8 cellular contexts compared by ENCODE assay signal in the genomic region with DNA sequence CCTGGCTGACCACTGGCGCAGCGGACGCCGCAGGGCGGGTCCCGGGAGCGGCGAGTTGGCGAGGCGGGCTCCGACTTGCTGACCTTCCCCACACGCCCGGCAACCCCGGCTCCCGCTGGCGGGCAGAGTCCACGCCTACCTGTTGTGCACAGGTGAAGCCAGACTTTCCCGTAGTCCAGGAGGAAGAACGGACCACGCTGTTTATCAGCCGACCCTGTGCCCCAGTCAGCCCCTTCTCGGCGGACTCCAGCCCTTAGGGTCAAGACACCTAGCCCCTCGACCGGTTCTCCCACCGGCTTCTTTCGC. TPM values are rescaled to one million over a fixed set of nuclear protein-coding genes. Genes with fewer than 3 reads are reported as not detected.
A peak's percentile ranks its signal among the peaks of the same experiment; 100 is the strongest.
DNase-seq lines count a peak whose midpoint lies in the region; ATAC-seq and TF ChIP-seq lines count a peak whose summit lies in the region.

No MANE protein-coding gene starts in this region.

- H3K4me2 ChIP-seq in SK-N-SH: peak overlapping the region; percentile 86

- peaks cover 15% of the 10 kb centered on the region for H3K4me1 Mint-ChIP-seq in progenitor cell of endocrine pancreas (ENCODE audit: low read depth)

- ATAC-seq in SK-N-SH treated with all-trans-retinoic acid at 6 μM for 48 hours (no peak), left cardiac atrium (peak in 1 of 2 donors; percentile 91)

- no peaks in the 10 kb centered on the region; the same call in 1 of the 2 replicates for H4K20me1 ChIP-seq in SK-N-SH (ENCODE audit: insufficient read depth)

- peaks cover 14% of the 10 kb centered on the region for H3F3A ChIP-seq in SK-N-SH (replicated peaks; ENCODE audit: insufficient read depth)

- TF ChIP-seq CTCF in SK-N-SH (IDR thresholded peaks at IDR 0.05) (no peak), HEK293 (tag by site-specific recombination; IDR thresholded peaks at IDR 0.05) (no peak), adrenal gland (IDR thresholded peaks at IDR 0.05) (no peak), progenitor cell of endocrine pancreas (IDR thresholded peaks at IDR 0.05; ENCODE audit: unreplicated experiment) (no peak)

- no peaks in the 10 kb centered on the region for H3K36me3 Mint-ChIP-seq in progenitor cell of endocrine pancreas (ENCODE audit: insufficient read depth)

- no peak for TF ChIP-seq RAD21 in SK-N-SH (IDR thresholded peaks at IDR 0.05; ENCODE audit: low read length)

- CTCF ChIA-PET in SK-N-SH (lab: Yijun Ruan, JAX): interaction anchor here (0.6 to 1.7 kb wide), 7 partner anchors 10 to 212 kb away, joined by 3 to 8 read pairs (median 4); a partner anchor contains a TSS
- CTCF ChIA-PET in HEK293 (lab: Yijun Ruan, JAX): interaction anchor here (1.5 kb wide), 1 partner anchor 29 kb away, joined by 9 read pairs; no protein-coding TSS in a partner anchor

- peak overlapping the region; percentile 83 for H3K9ac ChIP-seq in SK-N-SH

- H3K4me3 Mint-ChIP-seq in progenitor cell of endocrine pancreas (ENCODE audit: low read depth): peak overlapping the region; percentile 89

- no peak for TF ChIP-seq POLR2A in adrenal gland (IDR thresholded peaks at IDR 0.05)

- POLR2A ChIA-PET in SK-N-SH (lab: Yijun Ruan, JAX): interaction anchor here (0.9 to 2.4 kb wide), 6 partner anchors 14 to 784 kb away, joined by 3 to 15 read pairs (median 4); a partner anchor contains a TSS
- POLR2A ChIA-PET in HEK293 (lab: Yijun Ruan, JAX): interaction anchor here (0.8 to 2.5 kb wide), 11 partner anchors 8 to 656 kb away, joined by 3 to 23 read pairs (median 7); a partner anchor contains a TSS

- no peak for TF ChIP-seq EP300 in SK-N-SH (IDR thresholded peaks at IDR 0.05; ENCODE audit: borderline replicate concordance in 1 of 2, low read depth in 1 of 2, low read length in 1 of 2)

- peak overlapping the region; percentile 95 for H2AFZ ChIP-seq in SK-N-SH (ENCODE audit: low read depth)

- WGBS in SK-N-SH (ENCODE audit: low lambda C conversion rate): 0% methylated on average over 5 of the region's 27 CpGs
- WGBS in adrenal gland, 4 donors: 0 to 1% (median 0%) methylated on average over 8 to 27 of the region's 27 CpGs

- H3K9me3 Mint-ChIP-seq in progenitor cell of endocrine pancreas (ENCODE audit: low read depth): no peaks in the 10 kb centered on the region

- no peaks in the 10 kb centered on the region for H3K9me2 ChIP-seq in SK-N-SH

- peak overlapping the region; percentile 82 to 92 for H3K4me3 ChIP-seq in SK-N-SH (ENCODE audit: low read depth in 2 of 2, low read length in 1 of 2)
- H3K4me3 ChIP-seq in HEK293 (ENCODE audit: low read depth, low read length): peak overlapping the region; percentile 99
- peak overlapping the region in 3 of 4 donors; percentile 84 to 90 (median 90) for H3K4me3 ChIP-seq in adrenal gland

- H3K27me3 ChIP-seq in SK-N-SH (ENCODE audit: insufficient read depth) (no peaks in the 10 kb centered on the region), adrenal gland (no peaks in the 10 kb centered on the region)

- H3K79me2 ChIP-seq in SK-N-SH (ENCODE audit: insufficient read depth): peaks cover 47% of the 10 kb centered on the region

- peak overlapping the region; percentile 97 for H3K27ac Mint-ChIP-seq in progenitor cell of endocrine pancreas

- peak; percentile 75 for DNase-seq in SK-N-SH
- peak; percentile 10 for DNase-seq in NCI-H1105 (lab: John Stamatoyannopoulos, UW)
- peak; percentile 68 to 80 (median 77) for DNase-seq in adrenal gland
- peak; percentile 76 for DNase-seq in left cardiac atrium
- peak; percentile 75 for DNase-seq in progenitor cell of endocrine pancreas (ENCODE audit: low spot score, unreplicated experiment)
- no peak for DNase-seq in H4 (ENCODE audit: low spot score)

- intact Hi-C loops in adrenal gland (cut with DNase I): no loop called here
- intact Hi-C loops in left cardiac atrium (cut with DNase I): no loop called here

- H3K27me3 Mint-ChIP-seq in progenitor cell of endocrine pancreas: no peaks in the 10 kb centered on the region

- H3K9me3 ChIP-seq in SK-N-SH: no peaks in the 10 kb centered on the region
- H3K9me3 ChIP-seq in HEK293 (ENCODE audit: control insufficient read depth, insufficient read depth, low read depth, low read length): no peaks in the 10 kb centered on the region
- no peaks in the 10 kb centered on the region for H3K9me3 ChIP-seq in adrenal gland (replicated peaks in 1 of 3)

- H3K27ac ChIP-seq in SK-N-SH (ENCODE audit: low read depth in 2 of 2, low read length in 1 of 2): peak overlapping the region; percentile 74 to 83
- H3K27ac ChIP-seq in HEK293 (ENCODE audit: extremely low read depth, low read depth, low read length): peak overlapping the region; percentile 68
- peak overlapping the region; percentile 71 to 94 (median 87) for H3K27ac ChIP-seq in adrenal gland

- no peaks in the 10 kb centered on the region; a peak in 1 of 4 replicates for H3K4me1 ChIP-seq in SK-N-SH (ENCODE audit: control insufficient read depth in 1 of 2, insufficient read depth in 2 of 2, low read depth in 1 of 2, low read length in 1 of 2)
- peaks cover 8% of the 10 kb centered on the region for H3K4me1 ChIP-seq in HEK293 (ENCODE audit: control insufficient read depth, insufficient read depth, low read length)
- H3K4me1 ChIP-seq in adrenal gland (replicated peaks in 1 of 2): peaks cover 13 to 26% of the 10 kb centered on the region in 2 donors

- peaks cover 0 to 3% of the 10 kb centered on the region in 2 experiments for H3K36me3 ChIP-seq in SK-N-SH (replicated peaks in 1 of 2; ENCODE audit: control insufficient read depth in 1 of 2, insufficient read depth in 2 of 2, low read length in 1 of 2)
- H3K36me3 ChIP-seq in HEK293 (ENCODE audit: control insufficient read depth in 2 of 2, insufficient read depth in 1 of 2, low read length in 2 of 2): no peaks in the 10 kb centered on the region; a peak in 1 of 3 replicates
- H3K36me3 ChIP-seq in adrenal gland (replicated peaks in 1 of 2): no peaks in the 10 kb centered on the region

TF ChIP-seq in SK-N-SH, 30 proteins besides CTCF, POLR2A, EP300 and RAD21 (continues in another document):
- TF ChIP-seq SMC3 (IDR thresholded peaks at IDR 0.05; ENCODE audit: low read depth, low read length): no peak
- no peak for TF ChIP-seq RXRA (IDR thresholded peaks at IDR 0.05; ENCODE audit: borderline replicate concordance, low read depth)
- no peak for TF ChIP-seq GATA2 (CRISPR knock-in tag; IDR thresholded peaks at IDR 0.05)

TF ChIP-seq in SK-N-SH treated with all-trans-retinoic acid at 6 μM for 48 hours, 23 proteins besides CTCF, POLR2A, EP300 and RAD21 (continues in another document):
- TF ChIP-seq, protein P1, sequence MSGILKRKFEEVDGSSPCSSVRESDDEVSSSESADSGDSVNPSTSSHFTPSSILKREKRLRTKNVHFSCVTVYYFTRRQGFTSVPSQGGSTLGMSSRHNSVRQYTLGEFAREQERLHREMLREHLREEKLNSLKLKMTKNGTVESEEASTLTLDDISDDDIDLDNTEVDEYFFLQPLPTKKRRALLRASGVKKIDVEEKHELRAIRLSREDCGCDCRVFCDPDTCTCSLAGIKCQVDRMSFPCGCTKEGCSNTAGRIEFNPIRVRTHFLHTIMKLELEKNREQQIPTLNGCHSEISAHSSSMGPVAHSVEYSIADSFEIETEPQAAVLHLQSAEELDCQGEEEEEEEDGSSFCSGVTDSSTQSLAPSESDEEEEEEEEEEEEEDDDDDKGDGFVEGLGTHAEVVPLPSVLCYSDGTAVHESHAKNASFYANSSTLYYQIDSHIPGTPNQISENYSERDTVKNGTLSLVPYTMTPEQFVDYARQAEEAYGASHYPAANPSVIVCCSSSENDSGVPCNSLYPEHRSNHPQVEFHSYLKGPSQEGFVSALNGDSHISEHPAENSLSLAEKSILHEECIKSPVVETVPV (CRISPR knock-in tag; IDR thresholded peaks at IDR 0.05): no peak
- TF ChIP-seq GLIS3 (CRISPR knock-in tag; IDR thresholded peaks at IDR 0.05) (no peak), RARB (CRISPR knock-in tag; IDR thresholded peaks at IDR 0.05) (no peak), CSDC2 (CRISPR knock-in tag; IDR thresholded peaks at IDR 0.05) (no peak), ZNF70 (CRISPR knock-in tag; IDR thresholded peaks at IDR 0.05) (no peak), ZC3H10 (CRISPR knock-in tag; IDR thresholded peaks at IDR 0.05) (no peak), ZNF8 (CRISPR knock-in tag; IDR thresholded peaks at IDR 0.05) (no peak)

TF ChIP-seq in HEK293, 187 proteins besides CTCF, POLR2A, EP300 and RAD21:
- peak; percentile 58 for TF ChIP-seq SCRT1 (tag by site-specific recombination; IDR thresholded peaks at IDR 0.05; ENCODE audit: borderline replicate concordance)
- TF ChIP-seq ZBTB20 (tag by site-specific recombination; IDR thresholded peaks at IDR 0.05): 0 out of 2 replicates have a peak, but pooled peaks have one; percentile 38
- no peak for TF ChIP-seq KLF16 (tag by site-specific recombination; IDR thresholded peaks at IDR 0.05)
- TF ChIP-seq SCRT2 (tag by site-specific recombination; IDR thresholded peaks at IDR 0.05): peak; percentile 98
- no peak for TF ChIP-seq ZNF19 (tag by site-specific recombination; IDR thresholded peaks at IDR 0.05; ENCODE audit: low read depth)
TF ChIP-seq in HEK293: peak in this region for 3.

RNA-seq across cellular contexts. Expression of a gene that starts 0.4 kb away (rescaled TPM):
- polyA plus RNA-seq in SK-N-SH (2012; rRNA removed) (7.1 and 12.9 TPM in 2 replicates), adrenal gland (10 to 100 TPM; 27.2 to 39.4 (median 35.7) TPM)
- 11.4 and 12.5 TPM in 2 replicates for polyA plus RNA-seq in SK-N-SH (2012; cell fraction: cytosol; rRNA removed)
- polyA plus RNA-seq in SK-N-SH (2012; cell fraction: nucleus; rRNA removed): 6.2 and 14.7 TPM in 2 replicates
- total RNA-seq in adrenal gland (10 to 100 TPM; 20.8 to 49.4 (median 41.4) TPM), left cardiac atrium (10 to 100 TPM; 42.4 to 46.6 TPM), progenitor cell of endocrine pancreas (28.3 and 28.9 TPM in 2 replicates)
- total RNA-seq in H4 (2014; rRNA removed; shearing (Covaris generic)): 20.1 and 32.9 TPM in 2 replicates

RNA-seq across cellular contexts. Expression of a gene that starts 37.3 kb away (rescaled TPM):
- 10.5 and 14.7 TPM in 2 replicates for polyA plus RNA-seq in SK-N-SH (2012; rRNA removed)
- polyA plus RNA-seq in SK-N-SH (2012; cell fraction: cytosol; rRNA removed): 15.3 and 16.6 TPM in 2 replicates
- polyA plus RNA-seq in SK-N-SH (2012; cell fraction: nucleus; rRNA removed): 5.4 and 5.5 TPM in 2 replicates
- total RNA-seq in adrenal gland: 10 to 100 TPM; 20.7 to 50.1 (median 28.8) TPM
- 10 to 100 TPM in 1 of 3 donors, 1 to 10 TPM in 2; 6.0 to 22.2 (median 8.0) TPM for polyA plus RNA-seq in adrenal gland
- total RNA-seq in left cardiac atrium: 1 to 10 TPM; 7.6 TPM
- total RNA-seq in progenitor cell of endocrine pancreas: 20.1 and 22.2 TPM in 2 replicates
- 41.0 and 43.1 TPM in 2 replicates for total RNA-seq in H4 (2014; rRNA removed; shearing (Covaris generic))
